ENCODE assay signal across 12 cellular contexts in the genomic region with DNA sequence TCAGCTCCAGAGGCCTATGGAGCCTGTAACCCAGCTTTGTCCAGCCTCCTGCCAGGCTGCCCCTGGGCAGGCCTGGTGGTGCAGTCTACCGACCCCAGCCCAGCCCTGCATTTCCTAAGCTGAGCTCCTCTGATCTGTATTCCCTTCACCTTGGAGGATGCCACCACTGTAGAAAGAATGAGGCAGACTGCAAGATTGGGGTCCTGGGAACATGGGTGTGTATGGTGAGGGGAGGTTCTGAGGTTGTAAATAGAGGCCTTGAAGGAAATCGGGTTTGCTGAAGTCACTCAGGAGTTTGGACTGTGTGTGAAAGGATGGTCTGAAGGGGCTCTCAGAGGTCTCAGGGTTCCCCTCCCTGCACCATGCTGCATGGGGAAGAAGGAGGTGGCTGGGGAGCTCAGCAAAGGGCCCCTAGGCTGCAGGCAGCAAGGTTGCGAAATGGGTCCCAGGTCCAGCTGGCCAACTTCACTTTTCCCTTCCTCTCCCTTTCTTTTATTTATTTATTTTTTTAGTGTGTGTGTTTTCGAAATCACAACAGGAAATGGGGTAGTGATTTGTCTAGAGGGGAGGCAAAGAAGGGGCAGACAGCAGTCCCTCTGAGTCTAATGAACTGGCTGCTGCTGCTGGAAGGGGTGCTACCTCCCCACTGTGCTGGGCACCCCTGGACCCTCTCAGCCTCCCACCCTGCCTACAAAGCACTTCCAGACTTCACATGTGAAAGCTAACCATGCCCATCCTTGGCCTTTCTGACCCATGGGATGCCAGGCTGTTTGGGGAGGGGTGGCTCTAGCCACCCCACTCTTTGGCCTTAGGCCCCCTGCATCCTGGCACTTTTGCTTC. TPM values are rescaled to one million over a fixed set of nuclear protein-coding genes. Genes with fewer than 3 reads are reported as not detected.
DNase-seq lines count a peak whose midpoint lies in the region; ATAC-seq, FAIRE-seq and TF ChIP-seq lines count a peak whose summit lies in the region.
"Had no signal": no experiment of that assay in that cellular context is flagged by ENCODE, and none has a peak within 500 bp of the region (broad histone marks: within the 10 kb centered on the region; RNA-seq: fewer than 3 reads in every experiment).

No MANE protein-coding gene starts in this region.

- peak overlapping the region in 1 of 4 donors; percentile 27 for H3K4me3 ChIP-seq in Peyer's patch
- peak overlapping the region; percentile 38 for H3K4me3 ChIP-seq in fibroblast of the aortic adventitia (ENCODE audit: low read depth, low read length)
- no peak overlapping the region for H3K4me3 ChIP-seq in parathyroid adenoma (ENCODE audit: low read depth, low read length)

- no peak overlapping the region for H3K9ac ChIP-seq in parathyroid adenoma

- DNase-seq in AG08396 (ENCODE audit: low spot score) (peak; percentile 63), Peyer's patch (peak in 2 of 3 donors; percentile 66 to 82), fibroblast of the aortic adventitia (ENCODE audit: low read depth) (peak; percentile 87), GM12891 (ENCODE audit: insufficient read length, low spot score) (no peak), DMS79 (lab: John Stamatoyannopoulos, UW) (no peak)
- DNase-seq in stimulated activated CD4-positive, alpha-beta T cell treated with anti-CD3 and anti-CD28 coated beads, Interleukin-4, amount 100 ng/mL, for 1 hour = no peak
- DNase-seq: activated CD4-positive, alpha-beta T cell treated with anti-CD3 and anti-CD28 coated beads for 36 hours; dermis blood vessel endothelial cell; NCI-H2171 had no signal

- ATAC-seq in HG03045 (IDR thresholded peaks at IDR 0.05; ENCODE audit: unreplicated experiment) = no peak
- ATAC-seq: activated CD4-positive, alpha-beta T cell treated with anti-CD3 and anti-CD28 coated beads for 36 hours; natural killer cell treated with Interleukin-12 subunit alpha and Interleukin-12 subunit beta and Interleukin-15 and Interleukin-18, amount 100 ng/mL, for 72 hours had no signal

- H3K4me1 ChIP-seq in Peyer's patch (peaks cover 0 to 82% (median 18%) of the 10 kb centered on the region in 4 donors), parathyroid adenoma (no peaks in the 10 kb centered on the region)

- H2AFZ ChIP-seq in parathyroid adenoma = no peak overlapping the region

- peak overlapping the region; percentile 48 to 88 (median 73) for H3K27ac ChIP-seq in Peyer's patch
- peak overlapping the region; percentile 39 for H3K27ac ChIP-seq in parathyroid adenoma

- no peaks in the 10 kb centered on the region for H3K79me2 ChIP-seq in parathyroid adenoma

- no peak for TF ChIP-seq POLR2A in Peyer's patch (IDR thresholded peaks at IDR 0.05)
- no peak for TF ChIP-seq POLR2A in GM12891 (IDR thresholded peaks at IDR 0.05; ENCODE audit: low read depth, low read length)

- H3K36me3 ChIP-seq in Peyer's patch (peaks cover 0 to 34% (median 0%) of the 10 kb centered on the region in 3 donors), parathyroid adenoma (ENCODE audit: control insufficient read depth, insufficient read depth, low read length) (no peaks in the 10 kb centered on the region)

- H3K9me3 ChIP-seq in Peyer's patch (no peaks in the 10 kb centered on the region), parathyroid adenoma (ENCODE audit: control insufficient read depth, low read length) (no peaks in the 10 kb centered on the region)

- no peaks in the 10 kb centered on the region for H3K27me3 ChIP-seq in Peyer's patch
- H3K27me3 ChIP-seq in parathyroid adenoma (ENCODE audit: control insufficient read depth, insufficient read depth, low read length) = no peaks in the 10 kb centered on the region

- no peak for TF ChIP-seq CTCF in Peyer's patch (IDR thresholded peaks at IDR 0.05)
- no peak for TF ChIP-seq CTCF in fibroblast of the aortic adventitia (IDR thresholded peaks at IDR 0.05; ENCODE audit: insufficient read depth, low read length)
- no peak for TF ChIP-seq CTCF in parathyroid adenoma (IDR thresholded peaks at IDR 0.05)

- no peak overlapping the region for H3K4me2 ChIP-seq in parathyroid adenoma (ENCODE audit: low read length)

- FAIRE-seq in GM12891 (lab: Jason Lieb, UNC) = no peak

TF ChIP-seq in GM12891, 5 proteins besides CTCF, POLR2A, EP300 and RAD21:
- no peak for TF ChIP-seq TAF1 (IDR thresholded peaks at IDR 0.05; ENCODE audit: low read depth, low read length)
- TF ChIP-seq POU2F2 (IDR thresholded peaks at IDR 0.05; ENCODE audit: low read depth, low read length) = no peak
- no peak for TF ChIP-seq PAX5 (IDR thresholded peaks at IDR 0.05; ENCODE audit: insufficient read depth, low read length, severe bottlenecking)
- TF ChIP-seq POLR2AphosphoS5 (IDR thresholded peaks at IDR 0.05; ENCODE audit: low read depth, low read length) = no peak
- TF ChIP-seq SPI1 (IDR thresholded peaks at IDR 0.05; ENCODE audit: low read depth, low read length) = no peak
TF ChIP-seq in GM12891: peak in this region for 0.

RNA-seq across cellular contexts. Expression of a gene that starts 1.3 kb away (rescaled TPM):
- not detected for total RNA-seq in Peyer's patch
- not detected in 2 replicates for total RNA-seq in fibroblast of the aortic adventitia (ENCODE audit: low replicate concordance)
- not detected for polyA plus RNA-seq in GM12891 (2012; ENCODE audit: low read depth, missing spikeins)
- total RNA-seq: activated CD4-positive, alpha-beta T cell treated with anti-CD3 and anti-CD28 coated beads for 36 hours; dermis blood vessel endothelial cell; natural killer cell treated with Interleukin-12 subunit alpha and Interleukin-12 subunit beta and Interleukin-15 and Interleukin-18, amount 100 ng/mL, for 72 hours had no signal

RNA-seq across cellular contexts. Expression of a gene that starts 20.4 kb away (rescaled TPM):
- total RNA-seq in Peyer's patch (100 to 1,000 TPM; 128 to 312 (median 207) TPM), fibroblast of the aortic adventitia (ENCODE audit: low replicate concordance) (381 and 541 TPM in 2 replicates)
- polyA plus RNA-seq in GM12891 (2012; ENCODE audit: low read depth, missing spikeins) = 0.47 TPM

RNA-seq across cellular contexts. Expression of a gene that starts 37.5 kb away (rescaled TPM):
- total RNA-seq in Peyer's patch (100 to 1,000 TPM; 278 to 416 (median 382) TPM), fibroblast of the aortic adventitia (ENCODE audit: low replicate concordance) (89.0 and 102 TPM in 2 replicates)
- polyA plus RNA-seq in GM12891 (2012; ENCODE audit: low read depth, missing spikeins) = 99.5 TPM

RNA-seq across cellular contexts. Expression of a gene that starts 59.8 kb away (rescaled TPM):
- total RNA-seq in Peyer's patch = 10 to 100 TPM in 2 of 4 donors, 1 to 10 TPM in 2; 7.4 to 17.0 (median 10.3) TPM
- 41.8 and 54.2 TPM in 2 replicates for total RNA-seq in fibroblast of the aortic adventitia (ENCODE audit: low replicate concordance)
- 13.1 TPM for polyA plus RNA-seq in GM12891 (2012; ENCODE audit: low read depth, missing spikeins)

Comparison
In these comparisons a context has a peak if more than half of its experiments do, and no peak if none do; other contexts are left out.
1. DNase-seq: peak in AG08396 (single experiment), Peyer's patch (2 of 3) and fibroblast of the aortic adventitia (single experiment); none in GM12891 (single experiment), DMS79 (single experiment) and stimulated activated CD4-positive, alpha-beta T cell treated with anti-CD3 and anti-CD28 coated beads, Interleukin-4, amount 100 ng/mL, for 1 hour (single experiment).